ENCODE assay signal across 13 cellular contexts in the genomic region with DNA sequence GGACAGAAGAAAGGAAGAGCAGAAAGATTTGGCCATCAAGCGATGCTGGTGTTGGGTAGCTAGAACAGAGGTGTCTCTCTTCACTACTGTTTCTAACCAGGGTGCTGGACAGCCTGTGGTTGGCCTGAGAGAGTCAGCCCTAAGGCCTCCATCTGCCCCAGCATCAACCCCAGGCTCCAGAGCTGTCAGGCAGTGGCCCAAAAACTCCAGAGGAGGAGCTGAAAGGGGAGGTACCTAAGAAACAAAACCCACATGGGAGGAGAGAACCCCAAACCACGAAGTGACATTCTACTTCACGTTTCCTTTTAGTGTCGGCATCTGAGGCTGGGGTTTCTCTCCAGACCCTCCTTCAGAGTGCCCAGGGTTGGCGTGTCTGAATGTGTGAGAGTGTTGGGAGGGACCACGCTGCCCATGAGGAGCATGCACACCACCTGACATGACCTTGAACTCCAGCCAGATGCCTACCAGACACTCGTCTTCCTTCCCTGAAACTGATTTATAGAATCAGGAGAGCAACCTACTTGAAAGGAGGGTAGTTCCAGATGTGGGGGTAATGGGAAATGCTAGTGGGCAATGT.
"Had no signal": no experiment of that assay in that cellular context is flagged by ENCODE, and none has a peak within 500 bp of the region (broad histone marks: within the 10 kb centered on the region; RNA-seq: fewer than 3 reads in every experiment).

No MANE protein-coding gene starts in this region.

- H3K36me3 Mint-ChIP-seq: activated naive CD4-positive, alpha-beta T cell treated with anti-CD3 and anti-CD28 coated beads, Interleukin-2, amount 50 U/mL, for 72 hours; stimulated activated memory B cell treated with anti-CD40 and anti-IgM and Interleukin-4, amounts not matched to agents 10 μg/mL and 1 μg/mL and 100 μg/mL, for 72 hours had no signal

- H3K4me3 Mint-ChIP-seq: neural progenitor cell; stimulated activated memory B cell treated with anti-CD40 and anti-IgM and Interleukin-4, amounts not matched to agents 10 μg/mL and 1 μg/mL and 100 μg/mL, for 72 hours had no signal

- H3K9me3 Mint-ChIP-seq: neural progenitor cell; stimulated activated memory B cell treated with anti-CD40 and anti-IgM and Interleukin-4, amounts not matched to agents 10 μg/mL and 1 μg/mL and 100 μg/mL, for 72 hours had no signal

- H3K9me3 ChIP-seq: pancreas, tibial artery, vagina had no signal

- H3K4me3 ChIP-seq: cardiac muscle cell, neural progenitor cell, pancreas, tibial artery, vagina had no signal

- H3K4me1 ChIP-seq: pancreas had no signal

- ATAC-seq: activated naive CD4-positive, alpha-beta T cell treated with anti-CD3 and anti-CD28 coated beads, Interleukin-2, amount 50 U/mL, for 72 hours had no signal

- H3K27ac ChIP-seq: cardiac muscle cell, neural progenitor cell, pancreas, tibial artery, vagina had no signal

- H3K27ac Mint-ChIP-seq: activated naive CD4-positive, alpha-beta T cell treated with anti-CD3 and anti-CD28 coated beads, Interleukin-2, amount 50 U/mL, for 72 hours; stimulated activated memory B cell treated with anti-CD40 and anti-IgM and Interleukin-4, amounts not matched to agents 10 μg/mL and 1 μg/mL and 100 μg/mL, for 72 hours had no signal

- DNase-seq: activated CD4-positive, alpha-beta T cell treated with anti-CD3 and anti-CD28 coated beads for 48 hours; activated effector memory CD4-positive, alpha-beta T cell treated with Interleukin-2 at 50 U/mL for 16 hours; activated T-cell treated with anti-CD3 and anti-CD28 coated beads, Interleukin-2, amount 50 U/mL, for 1 hour; aorta; foreskin melanocyte; pancreas; T-helper 9 cell; tibial artery had no signal

- H3K36me3 ChIP-seq: cardiac muscle cell, neural progenitor cell had no signal

- H3K27me3 ChIP-seq: neural progenitor cell, pancreas, tibial artery, vagina had no signal
